ENCODE assay signal across 10 cellular contexts in the genomic region with DNA sequence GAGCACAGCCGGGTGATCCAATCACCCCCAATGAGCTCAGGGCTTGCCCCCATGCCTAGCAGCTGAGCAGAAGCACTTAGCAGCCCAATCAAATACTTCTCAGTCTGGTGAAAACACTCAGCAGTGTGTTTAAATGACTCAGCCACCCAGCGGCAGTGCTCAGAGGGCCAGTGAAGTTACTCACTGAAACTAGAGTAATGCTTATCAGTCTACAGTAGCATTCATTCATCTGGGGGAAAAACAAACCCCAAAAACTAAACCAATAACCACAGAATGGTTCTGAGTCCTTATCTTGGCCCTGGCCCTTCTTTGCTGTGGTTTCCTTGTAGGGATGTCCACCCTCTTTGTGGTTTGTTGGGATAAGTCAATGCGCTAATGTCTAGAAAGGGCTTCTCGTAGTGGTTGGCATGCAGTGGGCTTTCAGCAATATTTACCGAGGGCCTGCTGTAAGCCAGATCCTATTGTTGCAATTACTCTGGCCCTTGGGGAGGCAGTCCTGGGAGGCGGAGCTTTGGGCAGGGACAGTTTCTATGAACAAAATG. TPM values are rescaled to one million over a fixed set of nuclear protein-coding genes. Genes with fewer than 3 reads are reported as not detected.
DNase-seq lines count a peak whose midpoint lies in the region; ATAC-seq and TF ChIP-seq lines count a peak whose summit lies in the region.
"Had no signal": no experiment of that assay in that cellular context is flagged by ENCODE, and none has a peak within 500 bp of the region (broad histone marks: within the 10 kb centered on the region; RNA-seq: fewer than 3 reads in every experiment).

No MANE protein-coding gene starts in this region.

- peak overlapping the region; percentile 6 for H3K27ac Mint-ChIP-seq in activated CD4-positive, alpha-beta memory T cell treated with anti-CD3 and anti-CD28 coated beads, Interleukin-2, amount 10 ng/mL, durations not matched to agents 7 days and 5 days
- H3K27ac Mint-ChIP-seq: activated B cell treated with CpG ODN at 0.5 μM for 24 hours, nephron had no signal

- peak; percentile 28 for DNase-seq in activated CD4-positive, alpha-beta memory T cell treated with anti-CD3 and anti-CD28 coated beads, Interleukin-2, amount 10 ng/mL, durations not matched to agents 7 days and 5 days
- peak; percentile 38 to 58 for DNase-seq in stimulated activated CD8-positive, alpha-beta memory T cell treated with anti-CD3 and anti-CD28 coated beads, Interleukin-15, amount 100 ng/mL, for 48 hours (ENCODE audit: low read depth in 2 of 2)
- DNase-seq in cerebellum (ENCODE audit: low spot score), result no peak
- DNase-seq in NCI-H82 treated with DMSO at 0.1 percent for 48 hours (lab: John Stamatoyannopoulos, UW; ENCODE audit: unreplicated experiment), result no peak
- no peak for DNase-seq in substantia nigra (lab: John Stamatoyannopoulos, UW)
- DNase-seq: activated B cell treated with CpG ODN at 0.5 μM for 24 hours had no signal

- ATAC-seq in GM19467 (IDR thresholded peaks at IDR 0.05; ENCODE audit: unreplicated experiment) (peak; percentile 87), HG03439 (IDR thresholded peaks at IDR 0.05; ENCODE audit: unreplicated experiment) (peak; percentile 94)

- H3K27ac ChIP-seq in substantia nigra (ENCODE audit: low read depth, low read length, poor library complexity, severe bottlenecking), result no peak overlapping the region

- H3K9me3 Mint-ChIP-seq in activated CD4-positive, alpha-beta memory T cell treated with anti-CD3 and anti-CD28 coated beads, Interleukin-2, amount 10 ng/mL, durations not matched to agents 7 days and 5 days, result no peaks in the 10 kb centered on the region
- H3K9me3 Mint-ChIP-seq: nephron had no signal

- H3K36me3 Mint-ChIP-seq in activated CD4-positive, alpha-beta memory T cell treated with anti-CD3 and anti-CD28 coated beads, Interleukin-2, amount 10 ng/mL, durations not matched to agents 7 days and 5 days (ENCODE audit: low read depth), result no peaks in the 10 kb centered on the region

- CTCF ChIA-PET in activated CD4-positive, alpha-beta memory T cell treated with anti-CD3 and anti-CD28 coated beads, Interleukin-2, amount 10 ng/mL, durations not matched to agents 7 days and 5 days (lab: Charles Lee), result no interaction called here

- peaks cover 4% of the 10 kb centered on the region for H3K4me1 Mint-ChIP-seq in activated CD4-positive, alpha-beta memory T cell treated with anti-CD3 and anti-CD28 coated beads, Interleukin-2, amount 10 ng/mL, durations not matched to agents 7 days and 5 days
- H3K4me1 Mint-ChIP-seq: activated B cell treated with CpG ODN at 0.5 μM for 24 hours, nephron had no signal

- POLR2A ChIA-PET in activated CD4-positive, alpha-beta memory T cell treated with anti-CD3 and anti-CD28 coated beads, Interleukin-2, amount 10 ng/mL, durations not matched to agents 7 days and 5 days (lab: Charles Lee), result no interaction called here

- TF ChIP-seq CTCF in GM12873 (IDR thresholded peaks at IDR 0.05; ENCODE audit: insufficient read depth, low read depth, low read length, missing control alignments), result peak; percentile 30

- H3K4me3 Mint-ChIP-seq in activated CD4-positive, alpha-beta memory T cell treated with anti-CD3 and anti-CD28 coated beads, Interleukin-2, amount 10 ng/mL, durations not matched to agents 7 days and 5 days, result no peak overlapping the region
- H3K4me3 Mint-ChIP-seq: activated B cell treated with CpG ODN at 0.5 μM for 24 hours, nephron had no signal

- peaks cover 54% of the 10 kb centered on the region for H3K27me3 Mint-ChIP-seq in activated CD4-positive, alpha-beta memory T cell treated with anti-CD3 and anti-CD28 coated beads, Interleukin-2, amount 10 ng/mL, durations not matched to agents 7 days and 5 days

RNA-seq across cellular contexts. Expression of a gene that starts 43.2 kb away (rescaled TPM):
- total RNA-seq in activated CD4-positive, alpha-beta memory T cell treated with anti-CD3 and anti-CD28 coated beads, Interleukin-2, amount 10 ng/mL, durations not matched to agents 7 days and 5 days, result not detected
- total RNA-seq in cerebellum, result 0.64 TPM
- total RNA-seq: activated B cell treated with CpG ODN at 0.5 μM for 24 hours had no signal

Comparison
In these comparisons a context has a peak if more than half of its experiments do, and no peak if none do; other contexts are left out.
1. DNase-seq: peak in activated CD4-positive, alpha-beta memory T cell treated with anti-CD3 and anti-CD28 coated beads, Interleukin-2, amount 10 ng/mL, durations not matched to agents 7 days and 5 days (single experiment) and stimulated activated CD8-positive, alpha-beta memory T cell treated with anti-CD3 and anti-CD28 coated beads, Interleukin-15, amount 100 ng/mL, for 48 hours (2 of 2); none in cerebellum (single experiment), NCI-H82 treated with DMSO at 0.1 percent for 48 hours (single experiment) and substantia nigra (0 of 49).